In genomic region chr4:152535903-152536544, GRCh38 we compare ENCODE assay signal across 1 cellular context.
A peak's percentile ranks its signal among the peaks of the same experiment; 100 is the strongest.
TF ChIP-seq lines count a peak whose summit lies in the region.

TSS of gene FBXW7 (minus strand) at chr4:152536092. CDS start at chr4:152411803, 124,289 bp downstream.

TF ChIP-seq in HEK293, 187 proteins besides CTCF, POLR2A, EP300 and RAD21 (continued from another document and continues in another):
- TF ChIP-seq PRDM4 (tag by site-specific recombination; IDR thresholded peaks at IDR 0.05): 0 out of 2 replicates have a peak, but pooled peaks have one; percentile 4
- no peak for TF ChIP-seq ZNF530 (tag by site-specific recombination; IDR thresholded peaks at IDR 0.05; ENCODE audit: low read depth)
- no peak; the same call in 1 of the 2 replicates for TF ChIP-seq GLIS2 (tag by site-specific recombination; IDR thresholded peaks at IDR 0.05)
- TF ChIP-seq ZBTB11 (tag by site-specific recombination; conservative IDR thresholded peaks at IDR 0.05; ENCODE audit: low read depth): peak; percentile 91
- TF ChIP-seq ZBTB7A (tag by site-specific recombination; IDR thresholded peaks at IDR 0.05; ENCODE audit: low read depth): no peak
- no peak for TF ChIP-seq REPIN1 (tag by site-specific recombination; IDR thresholded peaks at IDR 0.05; ENCODE audit: low read depth)
- no peak; the same call in 1 of the 2 replicates for TF ChIP-seq ZBTB8A (tag by site-specific recombination; IDR thresholded peaks at IDR 0.05)
- peak; percentile 62; the same call in 1 of the 2 replicates for TF ChIP-seq ZBTB20 (tag by site-specific recombination; IDR thresholded peaks at IDR 0.05)
- no peak; the same call in 1 of the 2 replicates for TF ChIP-seq ZNF692 (tag by site-specific recombination; IDR thresholded peaks at IDR 0.05)
- no peak for TF ChIP-seq GFI1B (tag by site-specific recombination; IDR thresholded peaks at IDR 0.05)
- peak; percentile 26; the same call in 1 of the 2 replicates for TF ChIP-seq ZNF324 (tag by site-specific recombination; IDR thresholded peaks at IDR 0.05)
- TF ChIP-seq ZSCAN23 (tag by site-specific recombination; IDR thresholded peaks at IDR 0.05): no peak
- TF ChIP-seq ZNF701 (tag by site-specific recombination; IDR thresholded peaks at IDR 0.05): no peak
- TF ChIP-seq ZBTB17 (tag by site-specific recombination; IDR thresholded peaks at IDR 0.05): peak; percentile 95
- no peak for TF ChIP-seq ZNF280D (tag by site-specific recombination; IDR thresholded peaks at IDR 0.05)
- TF ChIP-seq ZNF596 (tag by site-specific recombination; IDR thresholded peaks at IDR 0.05): peak; percentile 93
- TF ChIP-seq SALL2 (tag by site-specific recombination; IDR thresholded peaks at IDR 0.05; ENCODE audit: borderline replicate concordance): no peak
- peak; percentile 77 for TF ChIP-seq ZXDB (tag by site-specific recombination; IDR thresholded peaks at IDR 0.05)
- no peak for TF ChIP-seq ZNF670 (tag by site-specific recombination; IDR thresholded peaks at IDR 0.05; ENCODE audit: low read depth)
- no peak; the same call in 1 of the 2 replicates for TF ChIP-seq ZNF335 (tag by site-specific recombination; conservative IDR thresholded peaks at IDR 0.05)
- no peak for TF ChIP-seq ZNF132 (tag by site-specific recombination; IDR thresholded peaks at IDR 0.05; ENCODE audit: borderline replicate concordance)
- TF ChIP-seq ZNF580 (tag by site-specific recombination; IDR thresholded peaks at IDR 0.05): no peak
- peak; percentile 67; the same call in 1 of the 2 replicates for TF ChIP-seq ZNF398 (tag by site-specific recombination; IDR thresholded peaks at IDR 0.05)
- TF ChIP-seq ZNF777 (tag by site-specific recombination; IDR thresholded peaks at IDR 0.05; ENCODE audit: borderline replicate concordance): no peak
- no peak for TF ChIP-seq ZNF585B (tag by site-specific recombination; IDR thresholded peaks at IDR 0.05)
- TF ChIP-seq ZNF248 (tag by site-specific recombination; IDR thresholded peaks at IDR 0.05): no peak
- TF ChIP-seq ZNF341 (tag by site-specific recombination; IDR thresholded peaks at IDR 0.05; ENCODE audit: low read depth): peak; percentile 79
- no peak for TF ChIP-seq ZNF133 (tag by site-specific recombination; IDR thresholded peaks at IDR 0.05)
- no peak for TF ChIP-seq ZNF654 (tag by site-specific recombination; IDR thresholded peaks at IDR 0.05; ENCODE audit: low read depth)
- TF ChIP-seq ZNF214 (tag by site-specific recombination; IDR thresholded peaks at IDR 0.05; ENCODE audit: borderline replicate concordance): no peak
- TF ChIP-seq ZNF704 (tag by site-specific recombination; IDR thresholded peaks at IDR 0.05): no peak
- TF ChIP-seq ZNF529 (tag by site-specific recombination; IDR thresholded peaks at IDR 0.05; ENCODE audit: insufficient replicate concordance): no peak
- TF ChIP-seq YY2 (tag by site-specific recombination; IDR thresholded peaks at IDR 0.05): no peak
- TF ChIP-seq ZFP41 (tag by site-specific recombination; IDR thresholded peaks at IDR 0.05; ENCODE audit: borderline replicate concordance): no peak
- TF ChIP-seq ZNF501 (tag by site-specific recombination; IDR thresholded peaks at IDR 0.05): 0 out of 2 replicates have a peak, but pooled peaks have one; percentile 46
- peak; percentile 58; the same call in 1 of the 2 replicates for TF ChIP-seq ZBTB10 (tag by site-specific recombination; IDR thresholded peaks at IDR 0.05)
- TF ChIP-seq ZNF830 (tag by site-specific recombination; IDR thresholded peaks at IDR 0.05; ENCODE audit: low read depth): no peak
- no peak for TF ChIP-seq ZNF624 (tag by site-specific recombination; IDR thresholded peaks at IDR 0.05)
- no peak for TF ChIP-seq ZFP69B (tag by site-specific recombination; IDR thresholded peaks at IDR 0.05)
- no peak for TF ChIP-seq ZNF658 (tag by site-specific recombination; IDR thresholded peaks at IDR 0.05)
- TF ChIP-seq ZNF114 (tag by site-specific recombination; IDR thresholded peaks at IDR 0.05): no peak
- no peak for TF ChIP-seq ZIC2 (tag by site-specific recombination; IDR thresholded peaks at IDR 0.05)
- no peak for TF ChIP-seq ZNF280C (tag by site-specific recombination; IDR thresholded peaks at IDR 0.05)
